Comparison of ENCODE assay signal across 9 cellular contexts in the genomic region with DNA sequence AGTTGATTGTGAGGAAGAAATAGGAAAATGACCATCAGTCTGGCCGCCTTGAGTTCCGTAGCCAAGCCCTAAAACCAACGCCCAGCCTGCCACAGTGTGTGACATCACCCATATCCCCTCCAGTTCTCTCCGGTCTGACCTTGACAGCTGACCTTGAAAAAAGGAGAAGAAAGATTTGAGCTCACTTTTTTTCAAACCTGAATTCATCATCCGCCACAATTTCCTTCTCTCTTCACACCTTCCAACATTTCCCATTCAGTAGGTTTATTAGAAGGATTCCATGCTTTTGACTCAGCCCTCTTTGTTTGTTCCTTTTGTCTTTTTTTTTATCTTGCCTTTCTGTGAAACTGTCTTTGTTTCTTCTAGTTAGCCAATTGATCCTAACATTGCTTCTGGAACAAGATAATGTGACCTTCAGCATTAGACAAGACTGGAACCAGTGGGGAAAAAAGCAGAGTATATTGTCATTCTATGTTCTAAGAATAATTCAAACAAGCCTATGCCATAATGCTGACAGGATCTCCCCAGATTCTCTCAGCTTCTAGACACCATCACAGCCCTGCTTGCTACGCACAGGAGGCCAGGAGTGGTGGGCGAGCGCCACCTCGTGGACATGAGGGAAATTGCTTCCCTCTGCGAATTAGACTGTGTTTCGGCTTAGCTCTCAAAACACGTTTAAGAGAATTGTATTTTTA.
A peak's percentile ranks its signal among the peaks of the same experiment; 100 is the strongest.
DNase-seq lines count a peak whose midpoint lies in the region; ATAC-seq and TF ChIP-seq lines count a peak whose summit lies in the region.
"Had no signal": no experiment of that assay in that cellular context is flagged by ENCODE, and none has a peak within 500 bp of the region (broad histone marks: within the 10 kb centered on the region; RNA-seq: fewer than 3 reads in every experiment).

No MANE protein-coding gene starts in this region.

- H3K9me3 Mint-ChIP-seq in activated naive CD8-positive, alpha-beta T cell treated with anti-CD3 and anti-CD28 coated beads, Interleukin-2, amount 50 U/mL, for 24 hours, result no peaks in the 10 kb centered on the region

- POLR2A ChIA-PET in HEK293 (lab: Yijun Ruan, JAX), result no interaction called here

- H3K27ac ChIP-seq in HEK293 (ENCODE audit: extremely low read depth, low read depth, low read length) (no peak overlapping the region), RWPE2 (ENCODE audit: poor library complexity, severe bottlenecking) (no peak overlapping the region), heart left ventricle (no peak overlapping the region), prostate gland (no peak overlapping the region)

- peaks cover 26% of the 10 kb centered on the region for H3K27me3 Mint-ChIP-seq in activated naive CD8-positive, alpha-beta T cell treated with anti-CD3 and anti-CD28 coated beads, Interleukin-2, amount 50 U/mL, for 24 hours

- WGBS in heart left ventricle, 4 donors, result 20 to 23% (median 21%) methylated on average over 12 of the region's 12 CpGs
- WGBS in prostate gland, result 22% methylated on average over 12 of the region's 12 CpGs

- H3K9me3 ChIP-seq in HEK293 (ENCODE audit: control insufficient read depth, insufficient read depth, low read depth, low read length) (no peaks in the 10 kb centered on the region), RWPE2 (ENCODE audit: severe bottlenecking) (no peaks in the 10 kb centered on the region), heart left ventricle (no peaks in the 10 kb centered on the region), prostate gland (no peaks in the 10 kb centered on the region)

- H3K4me1 Mint-ChIP-seq in activated naive CD8-positive, alpha-beta T cell treated with anti-CD3 and anti-CD28 coated beads, Interleukin-2, amount 50 U/mL, for 24 hours, result no peaks in the 10 kb centered on the region
- H3K4me1 Mint-ChIP-seq: CD8-positive, alpha-beta memory T cell had no signal

- H3K27ac Mint-ChIP-seq in activated naive CD8-positive, alpha-beta T cell treated with anti-CD3 and anti-CD28 coated beads, Interleukin-2, amount 50 U/mL, for 24 hours, result no peak overlapping the region
- H3K27ac Mint-ChIP-seq: CD8-positive, alpha-beta memory T cell had no signal

- H3K36me3 Mint-ChIP-seq in activated naive CD8-positive, alpha-beta T cell treated with anti-CD3 and anti-CD28 coated beads, Interleukin-2, amount 50 U/mL, for 24 hours (ENCODE audit: low read depth), result no peaks in the 10 kb centered on the region
- H3K36me3 Mint-ChIP-seq: CD8-positive, alpha-beta memory T cell had no signal

- TF ChIP-seq CTCF in HEK293 (tag by site-specific recombination; IDR thresholded peaks at IDR 0.05) (peak; percentile 55; the same call in 1 of the 2 replicates), RWPE2 (IDR thresholded peaks at IDR 0.05; ENCODE audit: poor library complexity, severe bottlenecking) (peak; percentile 98), heart left ventricle (IDR thresholded peaks at IDR 0.05) (peak; percentile 95 to 100 (median 98)), prostate gland (IDR thresholded peaks at IDR 0.05) (peak; percentile 75 to 92 (median 86))

- H3K4me3 Mint-ChIP-seq in activated naive CD8-positive, alpha-beta T cell treated with anti-CD3 and anti-CD28 coated beads, Interleukin-2, amount 50 U/mL, for 24 hours, result no peak overlapping the region
- H3K4me3 Mint-ChIP-seq: CD8-positive, alpha-beta memory T cell had no signal

- ATAC-seq in RWPE2 (ENCODE audit: low read depth) (peak; percentile 82), heart left ventricle (peak; percentile 48 to 75 (median 72))
- ATAC-seq in activated naive CD8-positive, alpha-beta T cell treated with anti-CD3 and anti-CD28 coated beads, Interleukin-2, amount 50 U/mL, for 24 hours, result peak; percentile 46

- no peaks in the 10 kb centered on the region for H3K36me3 ChIP-seq in HEK293 (ENCODE audit: control insufficient read depth in 2 of 2, insufficient read depth in 1 of 2, low read length in 2 of 2)
- H3K36me3 ChIP-seq in RWPE2 (ENCODE audit: low read depth), result no peaks in the 10 kb centered on the region
- H3K36me3 ChIP-seq in heart left ventricle, result no peaks in the 10 kb centered on the region
- H3K36me3 ChIP-seq in prostate gland, result no peaks in the 10 kb centered on the region

- H3K27me3 ChIP-seq in RWPE2 (ENCODE audit: insufficient read depth, poor library complexity, severe bottlenecking) (peaks cover 23% of the 10 kb centered on the region), heart left ventricle (peaks cover 0 to 10% (median 0%) of the 10 kb centered on the region in 9 donors), prostate gland (replicated peaks; ENCODE audit: insufficient read depth) (peaks cover 2% of the 10 kb centered on the region)

- CTCF ChIA-PET in HEK293 (lab: Yijun Ruan, JAX), result interaction anchor here (0.6 to 4.2 kb wide), 36 partner anchors 8 to 1563 kb away, joined by 3 to 42 read pairs (median 4); no protein-coding TSS in a partner anchor

- intact Hi-C loops in heart left ventricle (cut with DNase I) (loop anchor here (1.0 to 10.0 kb wide), 11 partner anchors 255 to 1027 kb away; no protein-coding TSS in a partner anchor), prostate gland (cut with DNase I) (loop anchor here (5.0 to 10.0 kb wide), 2 partner anchors 1027 to 1559 kb away; no protein-coding TSS in a partner anchor)

- H3K4me1 ChIP-seq in HEK293 (ENCODE audit: control insufficient read depth, insufficient read depth, low read length) (no peaks in the 10 kb centered on the region), RWPE2 (ENCODE audit: insufficient read depth, poor library complexity, severe bottlenecking) (no peaks in the 10 kb centered on the region), heart left ventricle (peaks cover 0 to 26% (median 8%) of the 10 kb centered on the region in 12 donors), prostate gland (replicated peaks) (no peaks in the 10 kb centered on the region)

- TF ChIP-seq POLR2A in heart left ventricle (IDR thresholded peaks at IDR 0.05) (no peak), prostate gland (IDR thresholded peaks at IDR 0.05) (no peak)

- DNase-seq in NCI-H524 (lab: John Stamatoyannopoulos, UW) (peak; percentile 50 to 83), NCI-H524 treated with DMSO at 0.1 percent for 48 hours (lab: John Stamatoyannopoulos, UW) (no peak), LoVo (ENCODE audit: low spot score) (peak; percentile 58), RWPE2 (ENCODE audit: low spot score) (no peak), heart left ventricle (peak; percentile 33 to 76 (median 44)), prostate gland (ENCODE audit: low spot score) (peak; percentile 42)
- DNase-seq in activated naive CD8-positive, alpha-beta T cell treated with anti-CD3 and anti-CD28 coated beads, Interleukin-2, amount 50 U/mL, for 24 hours, result peak; percentile 57

- H3K4me3 ChIP-seq in HEK293 (ENCODE audit: low read depth, low read length) (no peak overlapping the region), RWPE2 (ENCODE audit: severe bottlenecking) (no peak overlapping the region), heart left ventricle (no peak overlapping the region), prostate gland (no peak overlapping the region)

TF ChIP-seq in HEK293, 187 proteins besides CTCF, POLR2A, EP300 and RAD21:
- TF ChIP-seq ZNF174 (tag by site-specific recombination; IDR thresholded peaks at IDR 0.05) (no peak), KLF10 (tag by site-specific recombination; IDR thresholded peaks at IDR 0.05) (no peak), ZNF660 (tag by site-specific recombination; IDR thresholded peaks at IDR 0.05) (peak; percentile 34; the same call in 1 of the 2 replicates), ZNF654 (tag by site-specific recombination; IDR thresholded peaks at IDR 0.05; ENCODE audit: low read depth) (peak; percentile 85), ZNF223 (tag by site-specific recombination; IDR thresholded peaks at IDR 0.05) (no peak), ZEB2 (tag by site-specific recombination; IDR thresholded peaks at IDR 0.05) (no peak)
- TF ChIP-seq, protein P1, sequence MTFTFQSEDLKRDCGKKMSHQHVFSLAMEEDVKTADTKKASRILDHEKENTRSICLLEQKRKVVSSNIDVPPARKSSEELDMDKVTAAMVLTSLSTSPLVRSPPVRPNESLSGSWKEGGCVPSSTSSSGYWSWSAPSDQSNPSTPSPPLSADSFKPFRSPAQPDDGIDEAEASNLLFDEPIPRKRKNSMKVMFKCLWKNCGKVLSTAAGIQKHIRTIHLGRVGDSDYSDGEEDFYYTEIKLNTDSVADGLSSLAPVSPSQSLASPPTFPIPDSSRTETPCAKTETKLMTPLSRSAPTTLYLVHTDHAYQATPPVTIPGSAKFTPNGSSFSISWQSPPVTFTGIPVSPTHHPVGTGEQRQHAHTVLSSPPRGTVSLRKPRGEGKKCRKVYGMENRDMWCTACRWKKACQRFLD (tag by site-specific recombination; IDR thresholded peaks at IDR 0.05), result no peak
TF ChIP-seq in HEK293: peak in this region for 2.

Comparison
In these comparisons a context has a peak if more than half of its experiments do, and no peak if none do; other contexts are left out.
1. DNase-seq: peak in NCI-H524 (2 of 2), LoVo (single experiment), activated naive CD8-positive, alpha-beta T cell treated with anti-CD3 and anti-CD28 coated beads, Interleukin-2, amount 50 U/mL, for 24 hours (single experiment), heart left ventricle (5 of 5) and prostate gland (single experiment); none in NCI-H524 treated with DMSO at 0.1 percent for 48 hours (single experiment) and RWPE2 (single experiment).
2. Peak in every context shown above with its lines, with median percentiles within 50 percentile points of each other: CTCF ChIP-seq and ATAC-seq.